2 cellular contexts compared by ENCODE assay signal in the genomic region with DNA sequence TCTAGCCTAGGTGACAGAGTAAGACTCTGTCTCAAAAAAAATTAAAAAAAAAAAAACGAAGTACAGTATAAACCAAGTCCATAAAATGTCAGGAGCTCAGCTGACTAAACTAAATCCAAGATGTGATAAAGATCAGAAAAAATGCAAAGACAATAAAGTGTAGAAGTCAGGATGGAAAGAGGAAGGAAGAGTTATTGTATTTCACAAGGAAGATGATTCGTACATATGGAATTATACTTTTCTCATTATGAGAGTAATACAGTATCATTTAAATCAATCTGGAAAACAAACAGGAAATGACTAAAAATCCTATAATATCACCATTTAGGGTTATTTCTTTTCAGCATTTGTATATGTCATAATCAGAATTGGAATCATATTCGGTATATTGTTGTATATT.
TF ChIP-seq lines count a peak whose summit lies in the region.

No MANE protein-coding gene starts in this region.

TF ChIP-seq in endothelial cell of umbilical vein, 7 proteins besides CTCF, POLR2A, EP300 and RAD21:
- TF ChIP-seq GATA2 (IDR thresholded peaks at IDR 0.05; ENCODE audit: insufficient read depth, insufficient read length, low read depth, low read length) (peak; percentile 86), FOS (IDR thresholded peaks at IDR 0.05; ENCODE audit: borderline replicate concordance, insufficient read depth, low read length) (peak; percentile 67), POLR2AphosphoS5 (IDR thresholded peaks at IDR 0.05; ENCODE audit: insufficient read depth, low read depth, low read length) (no peak), JUN (IDR thresholded peaks at IDR 0.05; ENCODE audit: borderline replicate concordance, insufficient read depth, insufficient read length, low read depth) (peak; percentile 46)
TF ChIP-seq in endothelial cell of umbilical vein: peak in this region for 3.

TF ChIP-seq in GM23338, 12 proteins besides CTCF, POLR2A, EP300 and RAD21:
- no peak for TF ChIP-seq EZH2phosphoT487 (IDR thresholded peaks at IDR 0.05; ENCODE audit: unreplicated experiment)
TF ChIP-seq in GM23338: peak in this region for 0.
